ENCODE assay signal across 17 cellular contexts in genomic region chr11:87437844-87438223, GRCh38.
DNase-seq lines count a peak whose midpoint lies in the region; FAIRE-seq and TF ChIP-seq lines count a peak whose summit lies in the region.
"Had no signal": no experiment of that assay in that cellular context is flagged by ENCODE, and none has a peak within 500 bp of the region (broad histone marks: within the 10 kb centered on the region; RNA-seq: fewer than 3 reads in every experiment).

No MANE protein-coding gene starts in this region.

- no peak overlapping the region for H3K14ac ChIP-seq in H9 (ENCODE audit: insufficient read depth, low read length)

- H3K79me1 ChIP-seq in H9 (ENCODE audit: insufficient read depth, low read depth, low read length, poor library complexity, severe bottlenecking), result no peaks in the 10 kb centered on the region

- intact Hi-C loops in mammary epithelial cell (cut with micrococcal nuclease), result no loop called here

- H3K9me3 Mint-ChIP-seq in H9, result no peaks in the 10 kb centered on the region
- H3K9me3 Mint-ChIP-seq in type B pancreatic cell, result no peaks in the 10 kb centered on the region
- H3K9me3 Mint-ChIP-seq: activated naive CD8-positive, alpha-beta T cell treated with anti-CD3 and anti-CD28 coated beads, Interleukin-2, amount 50 U/mL, for 24 hours had no signal

- H2BK120ac ChIP-seq in H9 (ENCODE audit: low read depth, low read length, poor library complexity, severe bottlenecking), result no peak overlapping the region

- H2AK5ac ChIP-seq in H9 (ENCODE audit: insufficient read length, low read length), result no peak overlapping the region

- H3K4me1 Mint-ChIP-seq in H9 (no peaks in the 10 kb centered on the region), type B pancreatic cell (ENCODE audit: unreplicated experiment) (no peaks in the 10 kb centered on the region)
- H3K4me1 Mint-ChIP-seq: activated naive CD8-positive, alpha-beta T cell treated with anti-CD3 and anti-CD28 coated beads, Interleukin-2, amount 50 U/mL, for 24 hours had no signal

- no TSS peak for BruUV-seq in mammary epithelial cell (replicated peaks; lab: Mats Ljungman, UMichigan)

- H2AFZ ChIP-seq in mammary epithelial cell (ENCODE audit: low read depth, low read length) (no peak overlapping the region), H9 (ENCODE audit: low read length) (no peak overlapping the region)

- H3K27me3 Mint-ChIP-seq in H9 (ENCODE audit: low read depth) (no peaks in the 10 kb centered on the region), type B pancreatic cell (peaks cover 3% of the 10 kb centered on the region)

- no peak overlapping the region for H3K9ac ChIP-seq in mammary epithelial cell (ENCODE audit: insufficient read depth, low read length)
- H3K9ac ChIP-seq in H9 (ENCODE audit: extremely low read depth, insufficient read length, low read length), result no peak overlapping the region
- H3K9ac ChIP-seq: BLaER1 had no signal

- TF ChIP-seq CTCF in mammary epithelial cell (conservative IDR thresholded peaks at IDR 0.05 in 1 of 2, IDR thresholded peaks at IDR 0.05 in 1 of 2; ENCODE audit: extremely low read depth in 1 of 2, insufficient read depth in 1 of 2, low read depth in 1 of 2, low read length in 2 of 2) (no peak), H9 (conservative IDR thresholded peaks at IDR 0.05) (no peak), type B pancreatic cell (conservative IDR thresholded peaks at IDR 0.05) (no peak)

- no peak overlapping the region for H3K56ac ChIP-seq in H9 (ENCODE audit: insufficient read length, low read depth, low read length)

- no peaks in the 10 kb centered on the region for H4K20me1 ChIP-seq in mammary epithelial cell (ENCODE audit: insufficient read depth, low read length)
- no peaks in the 10 kb centered on the region for H4K20me1 ChIP-seq in H9 (ENCODE audit: control insufficient read depth, insufficient read depth, insufficient read length)
- H4K20me1 ChIP-seq: BLaER1 had no signal

- H3K27ac Mint-ChIP-seq in H9, result no peak overlapping the region
- no peak overlapping the region for H3K27ac Mint-ChIP-seq in type B pancreatic cell
- H3K27ac Mint-ChIP-seq: activated naive CD8-positive, alpha-beta T cell treated with anti-CD3 and anti-CD28 coated beads, Interleukin-2, amount 50 U/mL, for 24 hours had no signal

- no peak overlapping the region for H2BK20ac ChIP-seq in H9 (ENCODE audit: low read depth, low read length, poor library complexity, severe bottlenecking)

- CTCF ChIA-PET in mammary epithelial cell (lab: Charles Lee; ENCODE audit: low non-redundant PET), result no interaction called here

- H2BK5ac ChIP-seq in H9 (ENCODE audit: insufficient read length, low read length), result no peak overlapping the region

- in situ Hi-C loops in mammary epithelial cell (cut with MboI; ENCODE audit: low sequenced_read_pairs in 2 of 2), result no loop called here

- H3K27me3 ChIP-seq in mammary epithelial cell (ENCODE audit: insufficient read depth, low read length), result no peaks in the 10 kb centered on the region
- H3K27me3 ChIP-seq in H9 (ENCODE audit: insufficient read depth, low read length), result no peaks in the 10 kb centered on the region
- H3K27me3 ChIP-seq: BLaER1 had no signal

- no peak overlapping the region for H4K91ac ChIP-seq in H9 (ENCODE audit: insufficient read length, low read depth, low read length)

- no peak for FAIRE-seq in GM19239 (lab: Jason Lieb, UNC)

- H3K79me2 ChIP-seq in mammary epithelial cell (ENCODE audit: insufficient read depth, low read length) (no peaks in the 10 kb centered on the region), H9 (ENCODE audit: insufficient read depth, low read length) (no peaks in the 10 kb centered on the region)

- H3K36me3 ChIP-seq in mammary epithelial cell (ENCODE audit: insufficient read depth, low read length), result no peaks in the 10 kb centered on the region
- H3K36me3 ChIP-seq: BLaER1 had no signal

- H3K27ac ChIP-seq in mammary epithelial cell (ENCODE audit: insufficient read depth, low read depth, low read length), result no peak overlapping the region
- H3K27ac ChIP-seq in H9 (ENCODE audit: insufficient read length, low read depth, low read length), result no peak overlapping the region
- H3K27ac ChIP-seq: BLaER1 had no signal

- DNase-seq in AG20443 (ENCODE audit: low spot score) (peak; percentile 56), LHCN-M2 (ENCODE audit: low read depth) (peak; percentile 63), mammary epithelial cell (peak; percentile 80), left kidney (ENCODE audit: low read depth, low spot score) (peak; percentile 44), H9 (no peak), GM19239 (ENCODE audit: insufficient read length, low spot score) (no peak), type B pancreatic cell (ENCODE audit: extremely low spot score, unreplicated experiment) (no peak)
- DNase-seq in activated CD4-positive, CD25-positive, alpha-beta regulatory T cell treated with anti-CD3 and anti-CD28 coated beads, Interleukin-2, amount 50 U/mL, for 72 hours, result no peak
- DNase-seq: activated CD4-positive, alpha-beta T cell treated with anti-CD3 and anti-CD28 coated beads, Interleukin-2, amount 50 U/mL, for 1 hour; activated naive CD8-positive, alpha-beta T cell treated with anti-CD3 and anti-CD28 coated beads, Interleukin-2, amount 50 U/mL, for 24 hours; activated T-cell treated with anti-CD3 and anti-CD28 coated beads, Interleukin-2, amount 50 U/mL, for 48 hours; cortex of kidney; NCI-H1048; NCI-H446 treated with DMSO at 0.1 percent for 48 hours; posterior cingulate gyrus; T-helper 2 cell had no signal

- H3K4me2 ChIP-seq in mammary epithelial cell (ENCODE audit: insufficient read depth, low read depth, low read length) (peak overlapping the region; percentile 15), H9 (ENCODE audit: insufficient read depth, insufficient read length, low read length) (no peak overlapping the region)
- H3K4me2 ChIP-seq: BLaER1 had no signal

- H3K36me3 Mint-ChIP-seq in H9 (ENCODE audit: insufficient read depth in 1 of 3, low read depth in 3 of 3) (no peaks in the 10 kb centered on the region), type B pancreatic cell (no peaks in the 10 kb centered on the region)

- H2BK12ac ChIP-seq in H9 (ENCODE audit: insufficient read length, low read depth, low read length), result no peak overlapping the region

- H3K18ac ChIP-seq in H9 (ENCODE audit: insufficient read length, low read depth, low read length), result no peak overlapping the region

- H4K5ac ChIP-seq in H9 (ENCODE audit: insufficient read length, low read depth, low read length), result no peak overlapping the region

- dilution Hi-C loops in mammary epithelial cell (cut with HindIII; ENCODE audit: low sequenced_read_pairs), result no loop called here

- H3K4me1 ChIP-seq in mammary epithelial cell (ENCODE audit: insufficient read depth, low read length), result peaks cover 9% of the 10 kb centered on the region
- no peaks in the 10 kb centered on the region for H3K4me1 ChIP-seq in H9 (ENCODE audit: insufficient read depth, low read length)
- H3K4me1 ChIP-seq: BLaER1 had no signal

- no peak overlapping the region for H3K4me3 ChIP-seq in mammary epithelial cell (replicated peaks in 1 of 3; ENCODE audit: insufficient read depth in 1 of 3, low read depth in 2 of 3, low read length in 3 of 3)
- H3K4me3 ChIP-seq: BLaER1 had no signal

- H3K4me3 Mint-ChIP-seq in H9 (no peak overlapping the region), type B pancreatic cell (no peak overlapping the region)
- H3K4me3 Mint-ChIP-seq: activated naive CD8-positive, alpha-beta T cell treated with anti-CD3 and anti-CD28 coated beads, Interleukin-2, amount 50 U/mL, for 24 hours had no signal

- no peaks in the 10 kb centered on the region for H3K9me3 ChIP-seq in mammary epithelial cell (replicated peaks; ENCODE audit: insufficient read depth, low read length)
- H3K9me3 ChIP-seq in H9 (ENCODE audit: control insufficient read depth, low read depth, low read length), result no peaks in the 10 kb centered on the region
- H3K9me3 ChIP-seq: BLaER1 had no signal

- no peaks in the 10 kb centered on the region for H3K23me2 ChIP-seq in H9 (ENCODE audit: insufficient read length, low read depth, low read length, poor library complexity, severe bottlenecking)

- no peak overlapping the region for H4K8ac ChIP-seq in H9 (replicated peaks; ENCODE audit: insufficient read length, low read depth, low read length)

- no peak overlapping the region for H3T11ph ChIP-seq in H9 (ENCODE audit: low read length)

- H3K23ac ChIP-seq in H9 (ENCODE audit: insufficient read length, low read depth, low read length), result no peak overlapping the region

- no peak overlapping the region for H2BK15ac ChIP-seq in H9 (ENCODE audit: low read depth, low read length)

- no peak overlapping the region for H3K4ac ChIP-seq in H9 (ENCODE audit: low read depth, low read length)

Comparison
In these comparisons a context has a peak if more than half of its experiments do, and no peak if none do; other contexts are left out.
1. DNase-seq: peak in AG20443 (single experiment), LHCN-M2 (single experiment), mammary epithelial cell (single experiment) and left kidney (single experiment); none in activated CD4-positive, CD25-positive, alpha-beta regulatory T cell treated with anti-CD3 and anti-CD28 coated beads, Interleukin-2, amount 50 U/mL, for 72 hours (single experiment), H9 (single experiment), GM19239 (single experiment) and type B pancreatic cell (single experiment).